1 cellular context compared by ENCODE assay signal in genomic region chr1:110463695-110464094, GRCh38.
TF ChIP-seq lines count a peak whose summit lies in the region.

No MANE protein-coding gene starts in this region.

TF ChIP-seq in IMR-90, 13 proteins besides CTCF, POLR2A, EP300 and RAD21:
- TF ChIP-seq ELK1 (IDR thresholded peaks at IDR 0.05; ENCODE audit: borderline replicate concordance, low read depth, low read length), result no peak
- TF ChIP-seq MAZ (IDR thresholded peaks at IDR 0.05; ENCODE audit: borderline replicate concordance, low read depth, low read length), result 0 out of 2 replicates have a peak, but pooled peaks have one; percentile 17
- no peak for TF ChIP-seq USF2 (IDR thresholded peaks at IDR 0.05; ENCODE audit: low read depth, low read length)
- TF ChIP-seq SMC3 (IDR thresholded peaks at IDR 0.05; ENCODE audit: low read depth, low read length), result no peak
- no peak for TF ChIP-seq MAFK (IDR thresholded peaks at IDR 0.05; ENCODE audit: low read depth, low read length)
- no peak for TF ChIP-seq CHD1 (IDR thresholded peaks at IDR 0.05; ENCODE audit: low read depth, low read length)
- peak; percentile 81 for TF ChIP-seq FOS (IDR thresholded peaks at IDR 0.05; ENCODE audit: low read depth, low read length)
